In genomic region chr7:55533050-55533728, GRCh38 we compare ENCODE assay signal across 8 cellular contexts. TPM values are rescaled to one million over a fixed set of nuclear protein-coding genes. Genes with fewer than 3 reads are reported as not detected.
A peak's percentile ranks its signal among the peaks of the same experiment; 100 is the strongest.
DNase-seq lines count a peak whose midpoint lies in the region; ATAC-seq and TF ChIP-seq lines count a peak whose summit lies in the region.

No MANE protein-coding gene starts in this region.

- H3K4me3 Mint-ChIP-seq in MCF 10A (ENCODE audit: unreplicated experiment) = no peak overlapping the region
- peak overlapping the region; percentile 75 for H3K4me3 Mint-ChIP-seq in activated T-helper 1 cell treated with anti-CD3 and anti-CD28 coated beads, Interleukin-12 subunit alpha, Interleukin-12 subunit beta, Interleukin-2, Interleukin-4 antibody, amounts not matched to agents 30 ng/mL and 10 ng/mL and 1 ng/mL, durations not matched to agents 14 hours and 24 hours and 36 hours

- POLR2A ChIA-PET in MCF 10A (lab: Yijun Ruan, JAX) = interaction anchor here (0.8 to 4.0 kb wide), 6 partner anchors 13 to 500 kb away, joined by 3 to 42 read pairs (median 7); no protein-coding TSS in a partner anchor

- H3K4me1 ChIP-seq in breast epithelium = peaks cover 0 to 3% of the 10 kb centered on the region in 2 donors

- peaks cover 6% of the 10 kb centered on the region for H3K36me3 Mint-ChIP-seq in MCF 10A (ENCODE audit: insufficient read depth, unreplicated experiment)
- peaks cover 40% of the 10 kb centered on the region for H3K36me3 Mint-ChIP-seq in activated T-helper 1 cell treated with anti-CD3 and anti-CD28 coated beads, Interleukin-12 subunit alpha, Interleukin-12 subunit beta, Interleukin-2, Interleukin-4 antibody, amounts not matched to agents 30 ng/mL and 10 ng/mL and 1 ng/mL, durations not matched to agents 14 hours and 24 hours and 36 hours (ENCODE audit: low read depth)

- no peak overlapping the region for H3K4me3 ChIP-seq in breast epithelium

- TF ChIP-seq POLR2A in breast epithelium (IDR thresholded peaks at IDR 0.05) = no peak

- no TSS peak for BruUV-seq in MCF 10A (replicated peaks; lab: Mats Ljungman, UMichigan)

- H3K9me3 Mint-ChIP-seq in MCF 10A (ENCODE audit: unreplicated experiment) = no peaks in the 10 kb centered on the region
- no peaks in the 10 kb centered on the region for H3K9me3 Mint-ChIP-seq in activated T-helper 1 cell treated with anti-CD3 and anti-CD28 coated beads, Interleukin-12 subunit alpha, Interleukin-12 subunit beta, Interleukin-2, Interleukin-4 antibody, amounts not matched to agents 30 ng/mL and 10 ng/mL and 1 ng/mL, durations not matched to agents 14 hours and 24 hours and 36 hours

- H3K27ac ChIP-seq in breast epithelium = peak overlapping the region in 1 of 2 donors; percentile 3

- peak; percentile 41 for DNase-seq in MCF 10A (ENCODE audit: unreplicated experiment)
- DNase-seq in breast epithelium (ENCODE audit: low spot score in 2 of 2) = no peak
- DNase-seq in OCI-M1 (lab: John Stamatoyannopoulos, UW) = peak; percentile 75
- DNase-seq in activated T-helper 1 cell treated with anti-CD3 and anti-CD28 coated beads, Interleukin-12 subunit alpha, Interleukin-12 subunit beta, Interleukin-2, Interleukin-4 antibody, amounts not matched to agents 30 ng/mL and 10 ng/mL and 1 ng/mL, durations not matched to agents 14 hours and 24 hours and 36 hours (ENCODE audit: low spot score) = peak; percentile 85
- peak; percentile 38 for DNase-seq in hepatic stellate cell (ENCODE audit: low spot score)
- DNase-seq in stimulated activated CD8-positive, alpha-beta memory T cell treated with anti-CD3 and anti-CD28 coated beads, Interleukin-15, amount 100 ng/mL, for 48 hours (ENCODE audit: low read depth in 2 of 2) = peak; percentile 66 to 69
- no peak for DNase-seq in NCI-H82 (lab: John Stamatoyannopoulos, UW)

- H3K36me3 ChIP-seq in breast epithelium = no peaks in the 10 kb centered on the region

- CTCF ChIA-PET in MCF 10A (lab: Yijun Ruan, JAX) = interaction anchor here (0.6 to 3.2 kb wide), 12 partner anchors 9 to 683 kb away, joined by 3 to 16 read pairs (median 4); no protein-coding TSS in a partner anchor

- peak overlapping the region; percentile 69 for H3K27ac Mint-ChIP-seq in MCF 10A (ENCODE audit: low read depth, unreplicated experiment)
- H3K27ac Mint-ChIP-seq in activated T-helper 1 cell treated with anti-CD3 and anti-CD28 coated beads, Interleukin-12 subunit alpha, Interleukin-12 subunit beta, Interleukin-2, Interleukin-4 antibody, amounts not matched to agents 30 ng/mL and 10 ng/mL and 1 ng/mL, durations not matched to agents 14 hours and 24 hours and 36 hours = peak overlapping the region; percentile 98

- H3K27me3 ChIP-seq in breast epithelium = no peaks in the 10 kb centered on the region

- no peaks in the 10 kb centered on the region for H3K9me3 ChIP-seq in breast epithelium

- intact Hi-C loops in MCF 10A (cut with micrococcal nuclease) (no loop called here), breast epithelium (cut with DNase I; ENCODE audit: low total_unique reads) (no loop called here)
- intact Hi-C loops in activated T-helper 1 cell treated with anti-CD3 and anti-CD28 coated beads, Interleukin-12 subunit alpha, Interleukin-12 subunit beta, Interleukin-2, Interleukin-4 antibody, amounts not matched to agents 30 ng/mL and 10 ng/mL and 1 ng/mL, durations not matched to agents 14 hours and 24 hours and 36 hours (cut with micrococcal nuclease) = loop anchor here (1.0 to 5.0 kb wide), 5 partner anchors 64 to 536 kb away; partner anchors contain the start of genes CCT6A, LANCL2 and PSPH

- peaks cover 53% of the 10 kb centered on the region for H3K4me1 Mint-ChIP-seq in MCF 10A (ENCODE audit: insufficient read depth, unreplicated experiment)
- peaks cover 86% of the 10 kb centered on the region for H3K4me1 Mint-ChIP-seq in activated T-helper 1 cell treated with anti-CD3 and anti-CD28 coated beads, Interleukin-12 subunit alpha, Interleukin-12 subunit beta, Interleukin-2, Interleukin-4 antibody, amounts not matched to agents 30 ng/mL and 10 ng/mL and 1 ng/mL, durations not matched to agents 14 hours and 24 hours and 36 hours (ENCODE audit: low read depth)

- peak; percentile 57 for ATAC-seq in HG03064 (IDR thresholded peaks at IDR 0.05; ENCODE audit: low read depth, unreplicated experiment)

- no peaks in the 10 kb centered on the region for H3K27me3 Mint-ChIP-seq in MCF 10A (ENCODE audit: insufficient read depth, unreplicated experiment)
- H3K27me3 Mint-ChIP-seq in activated T-helper 1 cell treated with anti-CD3 and anti-CD28 coated beads, Interleukin-12 subunit alpha, Interleukin-12 subunit beta, Interleukin-2, Interleukin-4 antibody, amounts not matched to agents 30 ng/mL and 10 ng/mL and 1 ng/mL, durations not matched to agents 14 hours and 24 hours and 36 hours (ENCODE audit: insufficient read depth) = no peaks in the 10 kb centered on the region

- no peak for TF ChIP-seq CTCF in MCF 10A (IDR thresholded peaks at IDR 0.05; ENCODE audit: unreplicated experiment)
- no peak for TF ChIP-seq CTCF in breast epithelium (IDR thresholded peaks at IDR 0.05)

RNA-seq across cellular contexts. Expression of gene VOPP1, which starts 39.1 kb away (rescaled TPM):
- 29.2 and 35.7 TPM in 2 replicates for total RNA-seq in MCF 10A (2022)
- total RNA-seq in breast epithelium = 10 to 100 TPM; 28.2 to 42.6 (median 40.8) TPM
- total RNA-seq in activated T-helper 1 cell treated with anti-CD3 and anti-CD28 coated beads, Interleukin-12 subunit alpha, Interleukin-12 subunit beta, Interleukin-2, Interleukin-4 antibody, amounts not matched to agents 30 ng/mL and 10 ng/mL and 1 ng/mL, durations not matched to agents 14 hours and 24 hours and 36 hours = 96.3 and 102 TPM in 2 replicates

Comparison
In these comparisons a context has a peak if more than half of its experiments do, and no peak if none do; other contexts are left out.
1. DNase-seq: peak in MCF 10A (single experiment), OCI-M1 (single experiment), activated T-helper 1 cell treated with anti-CD3 and anti-CD28 coated beads, Interleukin-12 subunit alpha, Interleukin-12 subunit beta, Interleukin-2, Interleukin-4 antibody, amounts not matched to agents 30 ng/mL and 10 ng/mL and 1 ng/mL, durations not matched to agents 14 hours and 24 hours and 36 hours (single experiment), hepatic stellate cell (single experiment) and stimulated activated CD8-positive, alpha-beta memory T cell treated with anti-CD3 and anti-CD28 coated beads, Interleukin-15, amount 100 ng/mL, for 48 hours (2 of 2); none in breast epithelium (0 of 2) and NCI-H82 (single experiment).